Comparison of ENCODE assay signal across 8 cellular contexts in genomic region chr21:36203603-36203889, GRCh38. TPM values are rescaled to one million over a fixed set of nuclear protein-coding genes. Genes with fewer than 3 reads are reported as not detected.
DNase-seq lines count a peak whose midpoint lies in the region; ATAC-seq and TF ChIP-seq lines count a peak whose summit lies in the region.

No MANE protein-coding gene starts in this region.

- peaks cover 25 to 27% of the 10 kb centered on the region in 2 experiments for H3K4me1 ChIP-seq in trophoblast cell (ENCODE audit: control insufficient read depth in 1 of 2, insufficient read depth in 2 of 2, low read length in 2 of 2)

- no peak for ATAC-seq in HG03457 (IDR thresholded peaks at IDR 0.05; ENCODE audit: unreplicated experiment)
- ATAC-seq in WTC11: no peak
- no peak for ATAC-seq in effector memory CD8-positive, alpha-beta T cell (replicated peaks)

- peaks cover 22% of the 10 kb centered on the region for H3K79me1 ChIP-seq in trophoblast cell (ENCODE audit: low read length)

- H3K27ac Mint-ChIP-seq in WTC11: no peak overlapping the region
- H3K27ac Mint-ChIP-seq in effector memory CD8-positive, alpha-beta T cell: peak overlapping the region in 1 of 2 donors; percentile 82

- H3K9me3 ChIP-seq in trophoblast cell (ENCODE audit: insufficient read depth, low read depth, low read length): no peaks in the 10 kb centered on the region

- no peak overlapping the region for H3K4me3 Mint-ChIP-seq in WTC11
- H3K4me3 Mint-ChIP-seq in effector memory CD8-positive, alpha-beta T cell: no peak overlapping the region

- H3K4me2 ChIP-seq in trophoblast cell (ENCODE audit: low read length): no peak overlapping the region

- DNase-seq in GM12865 (ENCODE audit: low read depth) (peak; percentile 49), NB4 (ENCODE audit: low read depth) (peak; percentile 62), astrocyte of the hippocampus (ENCODE audit: low read depth, low spot score) (peak; percentile 88), trophoblast cell (peak; percentile 50 to 64), WTC11 (ENCODE audit: low spot score) (no peak), NCI-H1105 treated with DMSO at 0.1 percent for 48 hours (lab: John Stamatoyannopoulos, UW) (no peak)
- DNase-seq in effector memory CD8-positive, alpha-beta T cell: no peak

- H3K79me2 ChIP-seq in trophoblast cell (ENCODE audit: control insufficient read depth, insufficient read depth, low read length, poor library complexity): no peaks in the 10 kb centered on the region

- H3K27ac ChIP-seq in trophoblast cell (ENCODE audit: low read depth, low read length): no peak overlapping the region

- no peak overlapping the region for H3K18ac ChIP-seq in trophoblast cell (ENCODE audit: low read length)

- H3K36me3 ChIP-seq in trophoblast cell (ENCODE audit: control insufficient read depth in 1 of 2, insufficient read depth in 2 of 2, low read length in 2 of 2): peaks cover 4 to 8% of the 10 kb centered on the region in 2 experiments

- H3K4me3 ChIP-seq in GM12865 (ENCODE audit: low read depth, low read length) (no peak overlapping the region), NB4 (ENCODE audit: low read depth, low read length) (no peak overlapping the region), trophoblast cell (ENCODE audit: low read depth, low read length) (no peak overlapping the region)

- H2AK5ac ChIP-seq in trophoblast cell (ENCODE audit: low read length): no peak overlapping the region

- no peak overlapping the region for H4K91ac ChIP-seq in trophoblast cell (ENCODE audit: low read depth, low read length)

- H4K8ac ChIP-seq in trophoblast cell (ENCODE audit: low read depth, low read length): no peak overlapping the region

- CTCF ChIA-PET in WTC11 (lab: Charles Lee): interaction anchor here (0.6 to 2.1 kb wide), 2 partner anchors 50 to 237 kb away, joined by 3 to 4 read pairs; no protein-coding TSS in a partner anchor

- POLR2A ChIA-PET in WTC11 (lab: Charles Lee): no interaction called here

- no peak overlapping the region for H2AFZ ChIP-seq in trophoblast cell (ENCODE audit: insufficient read depth, low read length, poor library complexity)

- H3K27me3 Mint-ChIP-seq in WTC11 (ENCODE audit: low read depth): no peaks in the 10 kb centered on the region
- H3K27me3 Mint-ChIP-seq in effector memory CD8-positive, alpha-beta T cell: no peaks in the 10 kb centered on the region

- 0 out of 2 replicates have a peak, but pooled peaks cover under 1% of the 10 kb centered on the region for H3K4me1 Mint-ChIP-seq in WTC11
- H3K4me1 Mint-ChIP-seq in effector memory CD8-positive, alpha-beta T cell (ENCODE audit: low read depth in 2 of 2): peaks cover 0 to 3% of the 10 kb centered on the region in 2 donors

- no peak overlapping the region for H3K23ac ChIP-seq in trophoblast cell (ENCODE audit: low read length)

- H4K12ac ChIP-seq in trophoblast cell (ENCODE audit: low read depth, low read length): no peak overlapping the region

- WGBS in trophoblast cell (ENCODE audit: extremely low coverage, insufficient coverage, insufficient read length): no CpG with 5 or more reads among the region's 1 CpG

- H3K4ac ChIP-seq in trophoblast cell (ENCODE audit: low read depth, low read length): no peak overlapping the region

- H2BK120ac ChIP-seq in trophoblast cell (ENCODE audit: insufficient read depth, low read length, poor library complexity): no peak overlapping the region

- peaks cover 3% of the 10 kb centered on the region; the same call in 1 of the 2 replicates for H3K36me3 Mint-ChIP-seq in WTC11
- H3K36me3 Mint-ChIP-seq in effector memory CD8-positive, alpha-beta T cell (ENCODE audit: insufficient read depth): peaks cover 8% of the 10 kb centered on the region

- no peak for TF ChIP-seq CTCF in GM12865 (IDR thresholded peaks at IDR 0.05; ENCODE audit: insufficient read depth, low read depth, low read length, missing control alignments)
- TF ChIP-seq CTCF in NB4 (IDR thresholded peaks at IDR 0.05; ENCODE audit: low read depth, low read length): no peak
- no peak for TF ChIP-seq CTCF in WTC11 (IDR thresholded peaks at IDR 0.05)

- H3K14ac ChIP-seq in trophoblast cell (ENCODE audit: low read length): no peak overlapping the region

- TF ChIP-seq POLR2A in NB4 (IDR thresholded peaks at IDR 0.05; ENCODE audit: extremely low read depth, insufficient read length): no peak

- H2BK5ac ChIP-seq in trophoblast cell (ENCODE audit: low read depth, low read length, poor library complexity): no peak overlapping the region

- H2BK12ac ChIP-seq in trophoblast cell (ENCODE audit: low read length): no peak overlapping the region

- no peaks in the 10 kb centered on the region for H3K27me3 ChIP-seq in trophoblast cell (ENCODE audit: insufficient read depth, low read length)

- no peaks in the 10 kb centered on the region for H3K9me3 Mint-ChIP-seq in WTC11
- no peaks in the 10 kb centered on the region for H3K9me3 Mint-ChIP-seq in effector memory CD8-positive, alpha-beta T cell

- no peak overlapping the region for H3K9ac ChIP-seq in trophoblast cell (ENCODE audit: low read length)

TF ChIP-seq in WTC11, 78 proteins besides CTCF, POLR2A, EP300 and RAD21:
- TF ChIP-seq PRRX2 (CRISPR knock-in tag; IDR thresholded peaks at IDR 0.05) (no peak), TEAD4 (CRISPR knock-in tag; IDR thresholded peaks at IDR 0.05) (no peak), IRF1 (CRISPR knock-in tag; IDR thresholded peaks at IDR 0.05) (no peak), E2F1 (CRISPR knock-in tag; IDR thresholded peaks at IDR 0.05) (no peak), GABPB1 (CRISPR knock-in tag; IDR thresholded peaks at IDR 0.05) (no peak), JUN (CRISPR knock-in tag; IDR thresholded peaks at IDR 0.05) (no peak), ERG (CRISPR knock-in tag; IDR thresholded peaks at IDR 0.05) (no peak), TEAD1 (CRISPR knock-in tag; IDR thresholded peaks at IDR 0.05) (no peak)

RNA-seq across cellular contexts. Expression of gene DOP1B, which starts 46.9 kb away (rescaled TPM):
- 26.7 and 27.3 TPM in 2 replicates for polyA plus RNA-seq in trophoblast cell (2013)
- total RNA-seq in WTC11 (2021): 8.3 to 11.4 TPM (median 9.1 TPM) in 3 replicates

Comparison
In these comparisons a context has a peak if more than half of its experiments do, and no peak if none do; other contexts are left out.
1. DNase-seq: peak in GM12865 (single experiment), NB4 (single experiment), astrocyte of the hippocampus (single experiment) and trophoblast cell (2 of 2); none in WTC11 (single experiment), NCI-H1105 treated with DMSO at 0.1 percent for 48 hours (single experiment) and effector memory CD8-positive, alpha-beta T cell (0 of 3).